ENCODE assay signal across 8 cellular contexts in the genomic region with DNA sequence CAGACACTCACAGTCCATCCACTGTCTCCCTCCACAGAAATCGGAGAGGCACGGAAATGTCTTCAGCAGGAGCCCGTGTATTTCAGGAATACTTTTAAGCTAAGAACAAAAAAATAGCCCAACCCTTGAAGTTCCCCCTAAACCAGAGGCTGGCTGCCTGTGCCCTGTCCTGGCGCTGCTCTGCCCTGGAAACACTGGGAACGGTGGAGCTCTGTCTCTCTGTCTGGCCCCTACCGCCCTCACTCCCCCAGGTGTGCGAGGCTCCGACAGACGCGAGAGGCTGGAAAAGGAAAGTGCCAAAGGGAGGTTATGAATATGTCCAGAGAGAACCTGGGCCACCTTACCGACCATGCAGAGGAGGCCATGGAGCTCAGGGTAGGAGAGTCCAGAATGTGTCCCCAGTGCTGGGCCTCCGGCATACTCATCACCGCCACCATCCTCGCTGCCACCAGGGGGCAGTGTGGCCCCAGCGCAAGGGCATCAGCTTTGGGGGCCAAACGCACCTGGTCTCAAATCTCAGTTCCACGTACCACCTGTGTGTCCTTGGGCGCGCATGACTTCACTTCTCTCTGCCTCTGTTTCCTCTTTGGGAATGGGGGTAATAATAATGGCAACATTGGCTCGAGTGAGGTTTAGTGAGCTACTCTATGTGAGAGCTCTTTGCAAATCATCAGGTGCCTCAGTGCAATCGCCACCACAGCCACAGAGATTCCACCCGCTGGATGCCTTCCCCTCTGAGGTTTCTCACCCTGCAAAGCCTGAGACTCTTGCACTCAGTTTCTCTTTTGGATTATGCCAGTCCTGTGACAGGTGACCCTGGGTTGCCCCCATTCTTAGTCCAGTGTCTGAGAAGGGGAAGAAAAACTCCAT. TPM values are rescaled to one million over a fixed set of nuclear protein-coding genes. Genes with fewer than 3 reads are reported as not detected.
DNase-seq lines count a peak whose midpoint lies in the region; ATAC-seq, FAIRE-seq and TF ChIP-seq lines count a peak whose summit lies in the region.

No MANE protein-coding gene starts in this region.

- DNase-seq in D721Med (ENCODE audit: insufficient read length, low spot score) (peak; percentile 66), HFFc6 (peak; percentile 10), T-helper 1 cell (peak; percentile 51 to 72 (median 68)), iPS DF 19.7 (ENCODE audit: low read depth, low spot score) (peak; percentile 40)
- DNase-seq in activated naive CD8-positive, alpha-beta T cell treated with anti-CD3 and anti-CD28 coated beads, Interleukin-2, amount 50 U/mL, for 24 hours = peak; percentile 82
- DNase-seq in stimulated activated CD4-positive, alpha-beta T cell treated with anti-CD3 and anti-CD28 coated beads, Interleukin-12 subunit alpha, Interleukin-12 subunit beta, amount 100 ng/mL, for 4 hours = peak; percentile 77

- H3K4me1 Mint-ChIP-seq in HFFc6 (ENCODE audit: low read depth) = peaks cover 22% of the 10 kb centered on the region
- peaks cover 24% of the 10 kb centered on the region for H3K4me1 Mint-ChIP-seq in activated naive CD8-positive, alpha-beta T cell treated with anti-CD3 and anti-CD28 coated beads, Interleukin-2, amount 50 U/mL, for 24 hours

- H3K9me3 Mint-ChIP-seq in HFFc6 = no peaks in the 10 kb centered on the region
- H3K9me3 Mint-ChIP-seq in activated naive CD8-positive, alpha-beta T cell treated with anti-CD3 and anti-CD28 coated beads, Interleukin-2, amount 50 U/mL, for 24 hours = no peaks in the 10 kb centered on the region

- no peaks in the 10 kb centered on the region for H3K36me3 Mint-ChIP-seq in HFFc6 (ENCODE audit: low read depth)
- H3K36me3 Mint-ChIP-seq in activated naive CD8-positive, alpha-beta T cell treated with anti-CD3 and anti-CD28 coated beads, Interleukin-2, amount 50 U/mL, for 24 hours (ENCODE audit: low read depth) = no peaks in the 10 kb centered on the region

- peaks cover 28% of the 10 kb centered on the region for H3K27me3 Mint-ChIP-seq in HFFc6 (ENCODE audit: insufficient read depth)
- peaks cover 8% of the 10 kb centered on the region for H3K27me3 Mint-ChIP-seq in activated naive CD8-positive, alpha-beta T cell treated with anti-CD3 and anti-CD28 coated beads, Interleukin-2, amount 50 U/mL, for 24 hours

- peak; percentile 38 for ATAC-seq in activated naive CD8-positive, alpha-beta T cell treated with anti-CD3 and anti-CD28 coated beads, Interleukin-2, amount 50 U/mL, for 24 hours
- ATAC-seq in GM21529 (IDR thresholded peaks at IDR 0.05; ENCODE audit: unreplicated experiment) (no peak), HG03460 (IDR thresholded peaks at IDR 0.05; ENCODE audit: unreplicated experiment) (no peak)

- no peak for FAIRE-seq in D721Med (lab: Jason Lieb, UNC)

- H3K4me3 Mint-ChIP-seq in HFFc6 = no peak overlapping the region
- H3K4me3 Mint-ChIP-seq in activated naive CD8-positive, alpha-beta T cell treated with anti-CD3 and anti-CD28 coated beads, Interleukin-2, amount 50 U/mL, for 24 hours = no peak overlapping the region

- no peak overlapping the region for H3K27ac Mint-ChIP-seq in HFFc6
- H3K27ac Mint-ChIP-seq in activated naive CD8-positive, alpha-beta T cell treated with anti-CD3 and anti-CD28 coated beads, Interleukin-2, amount 50 U/mL, for 24 hours = no peak overlapping the region

- TF ChIP-seq CTCF in D721Med (IDR thresholded peaks at IDR 0.05; ENCODE audit: insufficient read depth, missing control alignments) = peak; percentile 77
- TF ChIP-seq CTCF in HFFc6 (IDR thresholded peaks at IDR 0.05) = peak; percentile 99

RNA-seq across cellular contexts. Expression of a gene that starts 10.4 kb away (rescaled TPM):
- total RNA-seq in HFFc6 (2021; fragmentation: NEBNext Ultra II Directional; extraction: Animal tissue kit (Norgen Biotek cat#: 25700)) = not detected

RNA-seq across cellular contexts. Expression of a gene that starts 43.8 kb away (rescaled TPM):
- total RNA-seq in HFFc6 (2021; fragmentation: NEBNext Ultra II Directional; extraction: Animal tissue kit (Norgen Biotek cat#: 25700)) = not detected

Comparison
In these comparisons a context has a peak if more than half of its experiments do, and no peak if none do; other contexts are left out.
1. DNase-seq: peak in every context shown above with its lines; median percentile 82 in activated naive CD8-positive, alpha-beta T cell treated with anti-CD3 and anti-CD28 coated beads, Interleukin-2, amount 50 U/mL, for 24 hours; 77 in stimulated activated CD4-positive, alpha-beta T cell treated with anti-CD3 and anti-CD28 coated beads, Interleukin-12 subunit alpha, Interleukin-12 subunit beta, amount 100 ng/mL, for 4 hours; 68 in T-helper 1 cell; 66 in D721Med; 40 in iPS DF 19.7; 10 in HFFc6.